ENCODE assay signal across 21 cellular contexts in genomic region chr7:4025211-4025610, GRCh38.
"Had no signal": no experiment of that assay in that cellular context is flagged by ENCODE, and none has a peak within 500 bp of the region (broad histone marks: within the 10 kb centered on the region; RNA-seq: fewer than 3 reads in every experiment).

No MANE protein-coding gene starts in this region.

- DNase-seq: activated CD4-positive, alpha-beta T cell treated with anti-CD3 and anti-CD28 coated beads for 4 hours; activated CD8-positive, alpha-beta memory T cell treated with anti-CD3 and anti-CD28 coated beads, Interleukin-2, amount 50 U/mL, for 4 hours; activated CD8-positive, alpha-beta T cell treated with anti-CD3 and anti-CD28 coated beads for 36 hours; activated naive CD4-positive, alpha-beta T cell treated with anti-CD3 and anti-CD28 coated beads, Interleukin-2, amount 50 U/mL, for 16 hours; activated naive CD8-positive, alpha-beta T cell treated with anti-CD3 and anti-CD28 coated beads, Interleukin-2, amount 10 ng/mL, durations not matched to agents 7 days and 5 days; body of pancreas; Karpas-422; MM.1S; NCI-H1105 treated with DMSO at 0.1 percent for 48 hours; NCI-H1436 treated with DMSO at 0.1 percent for 48 hours; NCI-H187; NCI-H2081 treated with DMSO at 0.1 percent for 48 hours; NCI-H2227 treated with DMSO at 0.1 percent for 48 hours; NCI-H446 treated with DMSO at 0.1 percent for 48 hours; NCI-H524 treated with DMSO at 0.1 percent for 48 hours; NCI-H82; T-helper 1 cell had no signal

- H3K27ac ChIP-seq: body of pancreas, SK-N-MC, VCaP had no signal

- H3K4me1 Mint-ChIP-seq: activated naive CD8-positive, alpha-beta T cell treated with anti-CD3 and anti-CD28 coated beads, Interleukin-2, amount 10 ng/mL, durations not matched to agents 7 days and 5 days had no signal

- H3K27ac Mint-ChIP-seq: activated CD8-positive, alpha-beta T cell treated with anti-CD3 and anti-CD28 coated beads for 36 hours; activated naive CD8-positive, alpha-beta T cell treated with anti-CD3 and anti-CD28 coated beads, Interleukin-2, amount 10 ng/mL, durations not matched to agents 7 days and 5 days had no signal

- H3K36me3 Mint-ChIP-seq: activated naive CD8-positive, alpha-beta T cell treated with anti-CD3 and anti-CD28 coated beads, Interleukin-2, amount 10 ng/mL, durations not matched to agents 7 days and 5 days had no signal

- H3K27me3 ChIP-seq: body of pancreas had no signal

- H3K27me3 Mint-ChIP-seq: activated naive CD8-positive, alpha-beta T cell treated with anti-CD3 and anti-CD28 coated beads, Interleukin-2, amount 10 ng/mL, durations not matched to agents 7 days and 5 days had no signal

- H3K9me3 Mint-ChIP-seq: activated naive CD8-positive, alpha-beta T cell treated with anti-CD3 and anti-CD28 coated beads, Interleukin-2, amount 10 ng/mL, durations not matched to agents 7 days and 5 days had no signal

- H3K4me3 Mint-ChIP-seq: activated CD8-positive, alpha-beta T cell treated with anti-CD3 and anti-CD28 coated beads for 36 hours; activated naive CD8-positive, alpha-beta T cell treated with anti-CD3 and anti-CD28 coated beads, Interleukin-2, amount 10 ng/mL, durations not matched to agents 7 days and 5 days had no signal

- ATAC-seq: activated CD8-positive, alpha-beta T cell treated with anti-CD3 and anti-CD28 coated beads for 36 hours; body of pancreas; K562; Right ventricle myocardium inferior had no signal

- H3K4me3 ChIP-seq: body of pancreas, K562, SK-N-MC had no signal

- H3K9me3 ChIP-seq: body of pancreas had no signal
